In the genomic region with DNA sequence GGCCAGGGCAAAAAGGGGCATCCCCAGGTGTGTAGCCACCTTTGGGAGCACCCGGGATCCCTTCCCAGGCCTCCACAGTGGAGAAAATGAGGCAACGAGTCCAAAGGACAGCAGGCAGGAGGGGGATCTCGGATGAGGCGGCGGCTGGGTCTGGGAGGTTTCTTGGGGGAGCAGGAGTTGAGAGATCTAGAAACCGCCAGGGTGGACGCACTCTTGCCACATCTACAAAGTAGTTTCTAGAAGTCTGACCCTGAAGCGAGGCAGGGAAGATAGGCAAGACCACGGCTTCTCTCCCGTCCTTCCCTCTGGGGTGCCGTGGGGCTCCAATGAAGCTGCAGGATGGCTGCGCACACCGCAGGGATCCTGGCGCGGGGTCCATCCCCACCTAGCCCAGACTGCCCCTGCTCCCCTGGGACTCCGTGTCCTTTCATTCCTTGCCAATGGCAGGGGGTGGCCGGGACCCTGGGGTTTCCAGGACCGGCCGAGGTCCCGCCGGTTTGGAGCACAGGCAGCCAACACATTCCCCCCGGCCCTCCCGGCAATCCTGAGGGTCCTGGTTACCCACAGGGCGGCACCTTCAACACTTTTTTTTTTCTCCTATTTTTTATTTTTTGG, we compare ENCODE assay signal across 13 cellular contexts. TPM values are rescaled to one million over a fixed set of nuclear protein-coding genes. Genes with fewer than 3 reads are reported as not detected.
DNase-seq lines count a peak whose midpoint lies in the region; ATAC-seq and TF ChIP-seq lines count a peak whose summit lies in the region.
"Had no signal": no experiment of that assay in that cellular context is flagged by ENCODE, and none has a peak within 500 bp of the region (broad histone marks: within the 10 kb centered on the region; RNA-seq: fewer than 3 reads in every experiment).

No MANE protein-coding gene starts in this region.

- DNase-seq in CD4-positive, CD25-positive, alpha-beta regulatory T cell = no peak
- DNase-seq in GM23338 (ENCODE audit: low spot score) (no peak), neuronal stem cell (ENCODE audit: low spot score) (no peak), GM13977 (ENCODE audit: low spot score) (no peak), islet precursor cell (no peak)
- no peak for DNase-seq in activated T-helper 2 cell treated with anti-CD3 and anti-CD28 coated beads, Interferon-gamma antibody, Interleukin-2, Interleukin-4, amounts not matched to agents 10 μg/mL and 5 μg/mL and 100 μg/mL, durations not matched to agents 14 hours and 24 hours and 36 hours (ENCODE audit: low spot score)
- DNase-seq: EL, gastrocnemius medialis, NCI-H2029 treated with DMSO at 0.1 percent for 48 hours, NCI-H69 had no signal

- in situ Hi-C loops in GM13977 (cut with MboI; ENCODE audit: low pct_unique_long_range_greater_than_20kb, low sequenced_read_pairs, unreplicated experiment) = no loop called here

- peaks cover 6 to 55% (median 8%) of the 10 kb centered on the region in 4 donors for H3K4me1 Mint-ChIP-seq in CD4-positive, CD25-positive, alpha-beta regulatory T cell
- H3K4me1 Mint-ChIP-seq in GM23338 = no peaks in the 10 kb centered on the region
- peaks cover 31% of the 10 kb centered on the region for H3K4me1 Mint-ChIP-seq in activated T-helper 2 cell treated with anti-CD3 and anti-CD28 coated beads, Interferon-gamma antibody, Interleukin-2, Interleukin-4, amounts not matched to agents 10 μg/mL and 5 μg/mL and 100 μg/mL, durations not matched to agents 14 hours and 24 hours and 36 hours (ENCODE audit: low read depth)

- no peaks in the 10 kb centered on the region for H3K36me3 Mint-ChIP-seq in CD4-positive, CD25-positive, alpha-beta regulatory T cell
- H3K36me3 Mint-ChIP-seq in GM23338 (ENCODE audit: low read depth) = peaks cover 4% of the 10 kb centered on the region; the same call in 2 of the 3 replicates
- H3K36me3 Mint-ChIP-seq in activated T-helper 2 cell treated with anti-CD3 and anti-CD28 coated beads, Interferon-gamma antibody, Interleukin-2, Interleukin-4, amounts not matched to agents 10 μg/mL and 5 μg/mL and 100 μg/mL, durations not matched to agents 14 hours and 24 hours and 36 hours (ENCODE audit: low read depth) = peaks cover 9% of the 10 kb centered on the region

- 0 out of 2 replicates have a peak, but pooled peaks cover 8% of the 10 kb centered on the region for H3F3A ChIP-seq in GM23338 (replicated peaks; ENCODE audit: low read depth)

- peak overlapping the region; percentile 89 for H3K18ac ChIP-seq in neuronal stem cell (ENCODE audit: low read length)

- H4K8ac ChIP-seq in neuronal stem cell (ENCODE audit: low read depth, low read length) = no peak overlapping the region

- H4K91ac ChIP-seq in neuronal stem cell (ENCODE audit: low read depth, low read length, poor library complexity) = no peak overlapping the region

- no peak overlapping the region for H2BK120ac ChIP-seq in neuronal stem cell (ENCODE audit: low read depth, low read length)

- no peak overlapping the region for H2AFZ ChIP-seq in GM23338
- no peak overlapping the region for H2AFZ ChIP-seq in neuronal stem cell (ENCODE audit: low read length)

- no peak overlapping the region for H2BK15ac ChIP-seq in neuronal stem cell (ENCODE audit: low read length)

- no peaks in the 10 kb centered on the region for H3K79me2 ChIP-seq in GM23338 (replicated peaks; ENCODE audit: insufficient read depth)

- H2AK5ac ChIP-seq in neuronal stem cell (ENCODE audit: low read depth, low read length) = no peak overlapping the region

- no peak overlapping the region for H2BK12ac ChIP-seq in neuronal stem cell (ENCODE audit: low read length)

- no peak overlapping the region for H3K14ac ChIP-seq in neuronal stem cell (ENCODE audit: low read length)

- no peaks in the 10 kb centered on the region for H4K20me1 ChIP-seq in GM23338 (replicated peaks; ENCODE audit: insufficient read depth)

- intact Hi-C loops in activated T-helper 2 cell treated with anti-CD3 and anti-CD28 coated beads, Interferon-gamma antibody, Interleukin-2, Interleukin-4, amounts not matched to agents 10 μg/mL and 5 μg/mL and 100 μg/mL, durations not matched to agents 14 hours and 24 hours and 36 hours (cut with micrococcal nuclease) = loop anchor here (2.0 to 5.0 kb wide), 2 partner anchors 13 to 34 kb away; a partner anchor contains a TSS

- WGBS in neuronal stem cell (ENCODE audit: extremely low coverage in 2 of 2, insufficient read length in 2 of 2, insufficient replicate concordance in 1 of 2), 2 donors = no CpG with 5 or more reads among the region's 24 CpGs

- no peaks in the 10 kb centered on the region for H3K36me3 ChIP-seq in CD4-positive, CD25-positive, alpha-beta regulatory T cell (ENCODE audit: control insufficient read depth, insufficient read depth, low read length)
- no peaks in the 10 kb centered on the region for H3K36me3 ChIP-seq in GM23338 (ENCODE audit: insufficient read depth)
- peaks cover 12 to 37% of the 10 kb centered on the region in 2 donors for H3K36me3 ChIP-seq in neuronal stem cell (replicated peaks in 1 of 2; ENCODE audit: control insufficient read depth in 2 of 2, insufficient read depth in 2 of 2, low read length in 2 of 2)

- H3K9me3 Mint-ChIP-seq in CD4-positive, CD25-positive, alpha-beta regulatory T cell = peaks cover 0 to 1% (median 0%) of the 10 kb centered on the region in 7 donors
- no peaks in the 10 kb centered on the region for H3K9me3 Mint-ChIP-seq in GM23338
- no peaks in the 10 kb centered on the region for H3K9me3 Mint-ChIP-seq in activated T-helper 2 cell treated with anti-CD3 and anti-CD28 coated beads, Interferon-gamma antibody, Interleukin-2, Interleukin-4, amounts not matched to agents 10 μg/mL and 5 μg/mL and 100 μg/mL, durations not matched to agents 14 hours and 24 hours and 36 hours

- H3K4me3 ChIP-seq in CD4-positive, CD25-positive, alpha-beta regulatory T cell (ENCODE audit: low read depth, low read length) = no peak overlapping the region
- H3K4me3 ChIP-seq in GM23338 (no peak overlapping the region), neuronal stem cell (ENCODE audit: low read length in 2 of 2) (peak overlapping the region in 1 of 2 donors; percentile 46)
- H3K4me3 ChIP-seq: gastrocnemius medialis, lung, suprapubic skin had no signal

- H3K79me1 ChIP-seq in neuronal stem cell (ENCODE audit: low read depth, low read length) = no peaks in the 10 kb centered on the region

- peak overlapping the region; percentile 65 to 85 (median 78) for H3K4me3 Mint-ChIP-seq in CD4-positive, CD25-positive, alpha-beta regulatory T cell
- H3K4me3 Mint-ChIP-seq in GM23338 = no peak overlapping the region
- peak overlapping the region; percentile 68 for H3K4me3 Mint-ChIP-seq in activated T-helper 2 cell treated with anti-CD3 and anti-CD28 coated beads, Interferon-gamma antibody, Interleukin-2, Interleukin-4, amounts not matched to agents 10 μg/mL and 5 μg/mL and 100 μg/mL, durations not matched to agents 14 hours and 24 hours and 36 hours (ENCODE audit: low read depth)

- no peaks in the 10 kb centered on the region for H3K27me3 Mint-ChIP-seq in CD4-positive, CD25-positive, alpha-beta regulatory T cell
- H3K27me3 Mint-ChIP-seq in GM23338 (ENCODE audit: insufficient read depth, low read depth, poor library complexity) = peaks cover 13% of the 10 kb centered on the region
- H3K27me3 Mint-ChIP-seq in activated T-helper 2 cell treated with anti-CD3 and anti-CD28 coated beads, Interferon-gamma antibody, Interleukin-2, Interleukin-4, amounts not matched to agents 10 μg/mL and 5 μg/mL and 100 μg/mL, durations not matched to agents 14 hours and 24 hours and 36 hours (ENCODE audit: low read depth) = no peaks in the 10 kb centered on the region

- H3K27me3 ChIP-seq in CD4-positive, CD25-positive, alpha-beta regulatory T cell (ENCODE audit: control insufficient read depth, insufficient read depth, low read length) = no peaks in the 10 kb centered on the region
- no peaks in the 10 kb centered on the region for H3K27me3 ChIP-seq in GM23338 (ENCODE audit: insufficient read depth)
- H3K27me3 ChIP-seq in neuronal stem cell (ENCODE audit: control insufficient read depth in 3 of 3, insufficient read depth in 3 of 3, low read depth in 1 of 3, low read length in 3 of 3) = no peaks in the 10 kb centered on the region
- H3K27me3 ChIP-seq: gastrocnemius medialis, suprapubic skin had no signal

- ATAC-seq in CD4-positive, CD25-positive, alpha-beta regulatory T cell (ENCODE audit: low read depth in 2 of 2) = no peak
- ATAC-seq in GM23338 (no peak; the same call in 2 of the 3 replicates), GM19035 (IDR thresholded peaks at IDR 0.05; ENCODE audit: unreplicated experiment) (no peak)
- ATAC-seq: gastrocnemius medialis had no signal

- no peak overlapping the region for H2BK5ac ChIP-seq in neuronal stem cell (ENCODE audit: low read length)

- TF ChIP-seq CTCF in GM23338 (conservative IDR thresholded peaks at IDR 0.05; ENCODE audit: low read depth in 2 of 2) = no peak
- no peak for TF ChIP-seq CTCF in GM13977 (IDR thresholded peaks at IDR 0.05; ENCODE audit: extremely low read depth, insufficient read depth, missing control alignments)

- H3K4ac ChIP-seq in neuronal stem cell (ENCODE audit: low read length) = no peak overlapping the region

- peak overlapping the region; percentile 72 for H3K27ac ChIP-seq in CD4-positive, CD25-positive, alpha-beta regulatory T cell (ENCODE audit: insufficient read depth, low read length, poor library complexity, severe bottlenecking)
- H3K27ac ChIP-seq in GM23338 (ENCODE audit: low read depth) (0 out of 2 replicates have a peak overlapping the region, but pooled peaks have one; percentile 32), neuronal stem cell (replicated peaks; ENCODE audit: low read length) (no peak overlapping the region)
- H3K27ac ChIP-seq: gastrocnemius medialis, suprapubic skin had no signal

- H3K27ac Mint-ChIP-seq in CD4-positive, CD25-positive, alpha-beta regulatory T cell = peak overlapping the region; percentile 82 to 90 (median 89)
- no peak overlapping the region for H3K27ac Mint-ChIP-seq in GM23338
- peak overlapping the region; percentile 94 for H3K27ac Mint-ChIP-seq in activated T-helper 2 cell treated with anti-CD3 and anti-CD28 coated beads, Interferon-gamma antibody, Interleukin-2, Interleukin-4, amounts not matched to agents 10 μg/mL and 5 μg/mL and 100 μg/mL, durations not matched to agents 14 hours and 24 hours and 36 hours

- no peaks in the 10 kb centered on the region for H3K9me3 ChIP-seq in CD4-positive, CD25-positive, alpha-beta regulatory T cell (ENCODE audit: control insufficient read depth in 2 of 2, low read length in 2 of 2)
- H3K9me3 ChIP-seq in neuronal stem cell (replicated peaks in 1 of 2; ENCODE audit: control insufficient read depth in 2 of 2, insufficient read depth in 1 of 2, low read depth in 1 of 2, low read length in 2 of 2) = no peaks in the 10 kb centered on the region
- H3K9me3 ChIP-seq: gastrocnemius medialis, suprapubic skin had no signal

- no peaks in the 10 kb centered on the region for H3K9me2 ChIP-seq in GM23338 (ENCODE audit: insufficient read depth)

- peak overlapping the region; percentile 34 for H3K23ac ChIP-seq in neuronal stem cell (ENCODE audit: low read depth, low read length, poor library complexity)

- H3K9ac ChIP-seq in neuronal stem cell (ENCODE audit: low read depth, low read length, poor library complexity) = peak overlapping the region; percentile 12

- H3K4me2 ChIP-seq in GM23338 (no peak overlapping the region), neuronal stem cell (ENCODE audit: insufficient read depth, low read length, poor library complexity, severe bottlenecking) (no peak overlapping the region)

- peaks cover 52% of the 10 kb centered on the region for H3K4me1 ChIP-seq in CD4-positive, CD25-positive, alpha-beta regulatory T cell (ENCODE audit: control insufficient read depth, insufficient read depth, low read length, poor library complexity, severe bottlenecking)
- H3K4me1 ChIP-seq in GM23338 (ENCODE audit: insufficient read depth) = no peaks in the 10 kb centered on the region
- H3K4me1 ChIP-seq in neuronal stem cell (ENCODE audit: control insufficient read depth in 2 of 2, insufficient read depth in 1 of 2, low read depth in 1 of 2, low read length in 2 of 2) = no peaks in the 10 kb centered on the region

RNA-seq across cellular contexts. Expression of a gene that starts 21.5 kb away (rescaled TPM):
- 50.5 TPM for total RNA-seq in CD4-positive, CD25-positive, alpha-beta regulatory T cell
- polyA plus RNA-seq in CD4-positive, CD25-positive, alpha-beta regulatory T cell = 10 to 100 TPM; 19.6 to 30.4 (median 23.7) TPM
- total RNA-seq in GM23338 (2014; rRNA removed; shearing (Covaris generic)) = 28.5 and 35.0 TPM in 2 replicates
- 9.5 and 11.1 TPM in 2 replicates for polyA plus RNA-seq in GM23338 (2016; fragmentation: Nextera tagmentation; extraction: Ambion mirVana)
- 39.9 and 41.2 TPM in 2 replicates for total RNA-seq in activated T-helper 2 cell treated with anti-CD3 and anti-CD28 coated beads, Interferon-gamma antibody, Interleukin-2, Interleukin-4, amounts not matched to agents 10 μg/mL and 5 μg/mL and 100 μg/mL, durations not matched to agents 14 hours and 24 hours and 36 hours
- 9.3 TPM for polyA plus RNA-seq in neuronal stem cell (2013, experiment 1 of 2)
- polyA plus RNA-seq in neuronal stem cell (2013, experiment 2 of 2) = 10.2 TPM

RNA-seq across cellular contexts. Expression of a gene that starts 35.8 kb away (rescaled TPM):
- 98.2 TPM for total RNA-seq in CD4-positive, CD25-positive, alpha-beta regulatory T cell
- 10 to 100 TPM; 38.5 to 70.2 (median 56.6) TPM for polyA plus RNA-seq in CD4-positive, CD25-positive, alpha-beta regulatory T cell
- 140 and 151 TPM in 2 replicates for total RNA-seq in GM23338 (2014; rRNA removed; shearing (Covaris generic))
- 99.7 and 108 TPM in 2 replicates for polyA plus RNA-seq in GM23338 (2016; fragmentation: Nextera tagmentation; extraction: Ambion mirVana)
- total RNA-seq in activated T-helper 2 cell treated with anti-CD3 and anti-CD28 coated beads, Interferon-gamma antibody, Interleukin-2, Interleukin-4, amounts not matched to agents 10 μg/mL and 5 μg/mL and 100 μg/mL, durations not matched to agents 14 hours and 24 hours and 36 hours = 131 and 141 TPM in 2 replicates
- polyA plus RNA-seq in neuronal stem cell (2013, experiment 1 of 2) = 165 TPM
- polyA plus RNA-seq in neuronal stem cell (2013, experiment 2 of 2) = 164 TPM
